28 cellular contexts compared by ENCODE assay signal in genomic region chr1:19006000-19006399, GRCh38. TPM values are rescaled to one million over a fixed set of nuclear protein-coding genes. Genes with fewer than 3 reads are reported as not detected.
DNase-seq lines count a peak whose midpoint lies in the region; ATAC-seq and TF ChIP-seq lines count a peak whose summit lies in the region.
"Had no signal": no experiment of that assay in that cellular context is flagged by ENCODE, and none has a peak within 500 bp of the region (broad histone marks: within the 10 kb centered on the region; RNA-seq: fewer than 3 reads in every experiment).

No MANE protein-coding gene starts in this region.

- intact Hi-C loops in left colon (cut with DNase I, micrococcal nuclease) (no loop called here), vagina (cut with DNase I) (no loop called here)

- no peaks in the 10 kb centered on the region for H3K9me3 ChIP-seq in vagina
- H3K9me3 ChIP-seq: adrenal gland, transverse colon had no signal

- H3K4me1 ChIP-seq in vagina: peaks cover 11% of the 10 kb centered on the region

- no peaks in the 10 kb centered on the region for H3K27me3 ChIP-seq in vagina
- H3K27me3 ChIP-seq: adrenal gland, brain microvascular endothelial cell, transverse colon had no signal

- peaks cover 6% of the 10 kb centered on the region for H3K9me3 Mint-ChIP-seq in activated naive CD8-positive, alpha-beta T cell treated with anti-CD3 and anti-CD28 coated beads, Interleukin-2, amount 10 ng/mL, durations not matched to agents 7 days and 5 days
- H3K9me3 Mint-ChIP-seq in activated naive CD8-positive, alpha-beta T cell treated with anti-CD3 and anti-CD28 coated beads for 36 hours: peaks cover 10% of the 10 kb centered on the region
- peaks cover 24% of the 10 kb centered on the region for H3K9me3 Mint-ChIP-seq in WTC11
- peaks cover 7 to 15% of the 10 kb centered on the region in 2 donors for H3K9me3 Mint-ChIP-seq in activated T-cell treated with anti-CD3 and anti-CD28 coated beads, Interleukin-2, amount 50 U/mL, for 72 hours

- peaks cover 22% of the 10 kb centered on the region for H3K4me1 Mint-ChIP-seq in activated naive CD8-positive, alpha-beta T cell treated with anti-CD3 and anti-CD28 coated beads, Interleukin-2, amount 10 ng/mL, durations not matched to agents 7 days and 5 days
- H3K4me1 Mint-ChIP-seq in activated naive CD8-positive, alpha-beta T cell treated with anti-CD3 and anti-CD28 coated beads for 36 hours: peaks cover 24% of the 10 kb centered on the region
- H3K4me1 Mint-ChIP-seq in WTC11: peaks cover 27% of the 10 kb centered on the region
- H3K4me1 Mint-ChIP-seq in activated T-cell treated with anti-CD3 and anti-CD28 coated beads, Interleukin-2, amount 50 U/mL, for 72 hours (ENCODE audit: low read depth): peaks cover 85% of the 10 kb centered on the region
- H3K4me1 Mint-ChIP-seq: activated B cell treated with CpG ODN at 0.5 μM for 24 hours had no signal

- H3K36me3 ChIP-seq in vagina: no peaks in the 10 kb centered on the region
- H3K36me3 ChIP-seq: adrenal gland, brain microvascular endothelial cell, heart right ventricle, left lung, transverse colon had no signal

- no peak for TF ChIP-seq POLR2A in vagina (IDR thresholded peaks at IDR 0.05)

- no peak overlapping the region for H3K27ac ChIP-seq in vagina
- H3K27ac ChIP-seq: adrenal gland, brain microvascular endothelial cell, heart right ventricle, KMS-11, left lung had no signal

- peak overlapping the region; percentile 27 for H3K27ac Mint-ChIP-seq in activated naive CD8-positive, alpha-beta T cell treated with anti-CD3 and anti-CD28 coated beads, Interleukin-2, amount 10 ng/mL, durations not matched to agents 7 days and 5 days
- no peak overlapping the region for H3K27ac Mint-ChIP-seq in activated naive CD8-positive, alpha-beta T cell treated with anti-CD3 and anti-CD28 coated beads for 36 hours
- H3K27ac Mint-ChIP-seq in WTC11: no peak overlapping the region; the same call in 1 of the 2 replicates
- no peak overlapping the region for H3K27ac Mint-ChIP-seq in activated T-cell treated with anti-CD3 and anti-CD28 coated beads, Interleukin-2, amount 50 U/mL, for 72 hours
- H3K27ac Mint-ChIP-seq: activated B cell treated with CpG ODN at 0.5 μM for 24 hours; immature natural killer cell; natural killer cell treated with Interleukin-12 subunit alpha and Interleukin-12 subunit beta and Interleukin-15 and Interleukin-18, amount 100 ng/mL, for 72 hours had no signal

- H3K36me3 Mint-ChIP-seq in activated naive CD8-positive, alpha-beta T cell treated with anti-CD3 and anti-CD28 coated beads, Interleukin-2, amount 10 ng/mL, durations not matched to agents 7 days and 5 days: peaks cover 1% of the 10 kb centered on the region
- H3K36me3 Mint-ChIP-seq in activated naive CD8-positive, alpha-beta T cell treated with anti-CD3 and anti-CD28 coated beads for 36 hours: peaks cover 5% of the 10 kb centered on the region
- peaks cover 7% of the 10 kb centered on the region for H3K36me3 Mint-ChIP-seq in WTC11
- H3K36me3 Mint-ChIP-seq in activated T-cell treated with anti-CD3 and anti-CD28 coated beads, Interleukin-2, amount 50 U/mL, for 72 hours (ENCODE audit: insufficient read depth in 2 of 2): peaks cover 17 to 20% of the 10 kb centered on the region in 2 donors
- H3K36me3 Mint-ChIP-seq: immature natural killer cell had no signal

- no peak overlapping the region for H3K4me3 ChIP-seq in vagina
- H3K4me3 ChIP-seq: adrenal gland, heart right ventricle, left lung, transverse colon had no signal

- ATAC-seq in activated naive CD8-positive, alpha-beta T cell treated with anti-CD3 and anti-CD28 coated beads, Interleukin-2, amount 10 ng/mL, durations not matched to agents 7 days and 5 days (ENCODE audit: low read depth): no peak
- ATAC-seq in WTC11 (peak; percentile 94), left colon (peak; percentile 36)
- ATAC-seq in activated T-cell treated with anti-CD3 and anti-CD28 coated beads, Interleukin-2, amount 50 U/mL, for 72 hours (replicated peaks in 1 of 2): no peak
- ATAC-seq: heart right ventricle; left lung; natural killer cell treated with Interleukin-12 subunit alpha and Interleukin-12 subunit beta and Interleukin-15 and Interleukin-18, amount 100 ng/mL, for 72 hours; sciatic nerve had no signal

- TF ChIP-seq CTCF in WTC11 (IDR thresholded peaks at IDR 0.05): no peak
- TF ChIP-seq CTCF in vagina (IDR thresholded peaks at IDR 0.05): no peak

- CTCF ChIA-PET in WTC11 (lab: Charles Lee): interaction anchor here (1.0 kb wide), 1 partner anchor 99 kb away, joined by 3 read pairs; no protein-coding TSS in a partner anchor

- H3K27me3 Mint-ChIP-seq in activated naive CD8-positive, alpha-beta T cell treated with anti-CD3 and anti-CD28 coated beads, Interleukin-2, amount 10 ng/mL, durations not matched to agents 7 days and 5 days: peaks cover 35% of the 10 kb centered on the region
- peaks cover 5% of the 10 kb centered on the region for H3K27me3 Mint-ChIP-seq in activated naive CD8-positive, alpha-beta T cell treated with anti-CD3 and anti-CD28 coated beads for 36 hours
- H3K27me3 Mint-ChIP-seq in WTC11 (ENCODE audit: low read depth): peaks cover 12% of the 10 kb centered on the region
- no peaks in the 10 kb centered on the region for H3K27me3 Mint-ChIP-seq in activated T-cell treated with anti-CD3 and anti-CD28 coated beads, Interleukin-2, amount 50 U/mL, for 72 hours (ENCODE audit: low read depth)

- no peak overlapping the region for H3K4me3 Mint-ChIP-seq in activated naive CD8-positive, alpha-beta T cell treated with anti-CD3 and anti-CD28 coated beads, Interleukin-2, amount 10 ng/mL, durations not matched to agents 7 days and 5 days
- H3K4me3 Mint-ChIP-seq in activated naive CD8-positive, alpha-beta T cell treated with anti-CD3 and anti-CD28 coated beads for 36 hours: no peak overlapping the region
- H3K4me3 Mint-ChIP-seq in WTC11: no peak overlapping the region
- H3K4me3 Mint-ChIP-seq in activated T-cell treated with anti-CD3 and anti-CD28 coated beads, Interleukin-2, amount 50 U/mL, for 72 hours: no peak overlapping the region
- H3K4me3 Mint-ChIP-seq: activated B cell treated with CpG ODN at 0.5 μM for 24 hours; immature natural killer cell; natural killer cell treated with Interleukin-12 subunit alpha and Interleukin-12 subunit beta and Interleukin-15 and Interleukin-18, amount 100 ng/mL, for 72 hours had no signal

- DNase-seq in activated naive CD8-positive, alpha-beta T cell treated with anti-CD3 and anti-CD28 coated beads, Interleukin-2, amount 10 ng/mL, durations not matched to agents 7 days and 5 days: no peak
- no peak for DNase-seq in activated naive CD8-positive, alpha-beta T cell treated with anti-CD3 and anti-CD28 coated beads for 36 hours
- DNase-seq in WTC11 (ENCODE audit: low spot score) (no peak), left colon (no peak), vagina (ENCODE audit: extremely low spot score in 2 of 2) (peak; percentile 69 to 81), NCI-H128 (lab: John Stamatoyannopoulos, UW; ENCODE audit: unreplicated experiment) (no peak), HuH-7 (ENCODE audit: low spot score) (no peak)
- no peak for DNase-seq in activated T-cell treated with anti-CD3 and anti-CD28 coated beads, Interleukin-2, amount 50 U/mL, for 72 hours
- DNase-seq: activated B cell treated with CpG ODN at 0.5 μM for 24 hours; activated effector memory CD4-positive, alpha-beta T cell treated with anti-CD3 and anti-CD28 coated beads, Interleukin-2, amount 50 U/mL, for 16 hours; AML-193; brain microvascular endothelial cell; DMS53; effector memory CD4-positive, alpha-beta T cell; foreskin fibroblast; heart right ventricle; immature natural killer cell; left lung; NCI-H1694; NCI-H2227 treated with DMSO at 0.1 percent for 48 hours; posterior cingulate gyrus; Right ventricle myocardium superior; T1000; transverse colon had no signal

- POLR2A ChIA-PET in activated naive CD8-positive, alpha-beta T cell treated with anti-CD3 and anti-CD28 coated beads, Interleukin-2, amount 10 ng/mL, durations not matched to agents 7 days and 5 days (lab: Charles Lee): no interaction called here
- POLR2A ChIA-PET in WTC11 (lab: Charles Lee): interaction anchor here (0.7 kb wide), 1 partner anchor 16 kb away, joined by 3 read pairs; no protein-coding TSS in a partner anchor

TF ChIP-seq in WTC11, 78 proteins besides CTCF, POLR2A, EP300 and RAD21:
- TF ChIP-seq SMAD3 (CRISPR knock-in tag; IDR thresholded peaks at IDR 0.05; ENCODE audit: borderline replicate concordance): no peak
- TF ChIP-seq USF2 (CRISPR knock-in tag; IDR thresholded peaks at IDR 0.05): peak; percentile 66; the same call in 1 of the 2 replicates
- TF ChIP-seq USF1 (CRISPR knock-in tag; IDR thresholded peaks at IDR 0.05): peak; percentile 48; the same call in 1 of the 2 replicates

RNA-seq across cellular contexts. Expression of gene IFFO2, which starts 49.5 kb away (rescaled TPM):
- total RNA-seq in activated naive CD8-positive, alpha-beta T cell treated with anti-CD3 and anti-CD28 coated beads, Interleukin-2, amount 10 ng/mL, durations not matched to agents 7 days and 5 days: 10 to 100 TPM; 21.6 to 21.8 TPM
- total RNA-seq in activated naive CD8-positive, alpha-beta T cell treated with anti-CD3 and anti-CD28 coated beads for 36 hours: 10 to 100 TPM; 21.4 to 21.7 TPM
- total RNA-seq in WTC11 (2021) (6.5 to 8.1 TPM (median 6.9 TPM) in 3 replicates), left colon (10 to 100 TPM in 1 of 2 donors, 1 to 10 TPM in 1; 5.4 to 14.7 TPM), vagina (34.6 TPM)
- total RNA-seq in activated T-cell treated with anti-CD3 and anti-CD28 coated beads, Interleukin-2, amount 50 U/mL, for 72 hours: 10 to 100 TPM; 69.2 to 79.1 TPM

Comparison
In these comparisons a context has a peak if more than half of its experiments do, and no peak if none do; other contexts are left out.
1. ATAC-seq: peak in WTC11 (single experiment) and left colon (single experiment); none in activated naive CD8-positive, alpha-beta T cell treated with anti-CD3 and anti-CD28 coated beads, Interleukin-2, amount 10 ng/mL, durations not matched to agents 7 days and 5 days (single experiment) and activated T-cell treated with anti-CD3 and anti-CD28 coated beads, Interleukin-2, amount 50 U/mL, for 72 hours (0 of 2).
2. DNase-seq: peak in vagina (2 of 2); none in activated naive CD8-positive, alpha-beta T cell treated with anti-CD3 and anti-CD28 coated beads, Interleukin-2, amount 10 ng/mL, durations not matched to agents 7 days and 5 days (single experiment), activated naive CD8-positive, alpha-beta T cell treated with anti-CD3 and anti-CD28 coated beads for 36 hours (single experiment), WTC11 (single experiment), left colon (0 of 2), NCI-H128 (single experiment), HuH-7 (single experiment) and activated T-cell treated with anti-CD3 and anti-CD28 coated beads, Interleukin-2, amount 50 U/mL, for 72 hours (0 of 2).